Comparison of ENCODE assay signal across 1 cellular context in the genomic region with DNA sequence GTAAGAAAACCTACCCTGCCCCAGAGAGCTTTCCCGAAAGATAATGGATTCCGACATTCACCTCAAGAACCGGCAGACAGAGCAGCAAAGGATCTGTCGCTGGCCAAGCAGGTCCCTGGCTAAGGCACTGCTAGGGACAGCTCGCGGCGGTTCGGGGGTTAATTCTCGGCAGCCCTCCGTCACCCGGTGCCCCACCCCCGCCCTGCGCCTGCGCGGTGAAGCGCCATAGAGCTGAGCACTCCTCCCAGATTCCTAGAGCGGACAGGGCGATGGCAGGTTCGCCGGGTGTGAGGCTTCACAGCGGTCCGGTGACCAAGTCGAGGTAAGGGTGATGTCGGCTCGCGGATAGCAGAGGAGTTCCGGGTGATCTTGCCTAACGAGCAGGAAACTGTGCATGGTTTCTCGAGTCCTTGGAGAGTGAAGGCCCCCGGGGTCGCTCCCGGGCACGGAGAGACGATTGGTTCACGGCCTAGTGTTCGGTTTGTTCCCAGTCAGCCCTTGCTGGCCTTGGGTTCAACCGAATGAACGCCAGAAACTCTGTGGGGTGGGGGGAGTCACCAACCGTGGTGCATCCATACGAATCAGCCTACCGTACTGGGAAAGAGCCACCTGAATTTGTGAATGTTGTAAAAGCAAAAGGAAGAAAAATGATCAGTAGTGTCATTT.
TF ChIP-seq lines count a peak whose summit lies in the region.

A gene (minus strand): TSS at position 160 of the 666 bp plus-strand sequence. CDS start 25,877 bp downstream, outside the sequence.

TF ChIP-seq in HepG2, 621 proteins besides CTCF, POLR2A, EP300 and RAD21 (continued from another document and continues in another):
- TF ChIP-seq, protein P1, sequence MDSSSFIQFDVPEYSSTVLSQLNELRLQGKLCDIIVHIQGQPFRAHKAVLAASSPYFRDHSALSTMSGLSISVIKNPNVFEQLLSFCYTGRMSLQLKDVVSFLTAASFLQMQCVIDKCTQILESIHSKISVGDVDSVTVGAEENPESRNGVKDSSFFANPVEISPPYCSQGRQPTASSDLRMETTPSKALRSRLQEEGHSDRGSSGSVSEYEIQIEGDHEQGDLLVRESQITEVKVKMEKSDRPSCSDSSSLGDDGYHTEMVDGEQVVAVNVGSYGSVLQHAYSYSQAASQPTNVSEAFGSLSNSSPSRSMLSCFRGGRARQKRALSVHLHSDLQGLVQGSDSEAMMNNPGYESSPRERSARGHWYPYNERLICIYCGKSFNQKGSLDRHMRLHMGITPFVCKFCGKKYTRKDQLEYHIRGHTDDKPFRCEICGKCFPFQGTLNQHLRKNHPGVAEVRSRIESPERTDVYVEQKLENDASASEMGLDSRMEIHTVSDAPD (CRISPR knock-in tag; IDR thresholded peaks at IDR 0.05) = peak; percentile 86; the same call in 1 of the 2 replicates
- TF ChIP-seq HIVEP1 (CRISPR knock-in tag; IDR thresholded peaks at IDR 0.05) (peak; percentile 96), ZNF607 (CRISPR knock-in tag; IDR thresholded peaks at IDR 0.05; ENCODE audit: borderline replicate concordance) (peak; percentile 94; the same call in 1 of the 2 replicates), MAF1 (CRISPR knock-in tag; IDR thresholded peaks at IDR 0.05; ENCODE audit: borderline replicate concordance) (peak; percentile 59), TMF1 (CRISPR knock-in tag; IDR thresholded peaks at IDR 0.05; ENCODE audit: low read depth) (0 out of 2 replicates have a peak, but pooled peaks have one; percentile 30), ZFY (CRISPR knock-in tag; IDR thresholded peaks at IDR 0.05) (peak; percentile 96), FLYWCH1 (CRISPR knock-in tag; IDR thresholded peaks at IDR 0.05) (no peak), PHB2 (IDR thresholded peaks at IDR 0.05; ENCODE audit: partially characterized antibody) (no peak), NFKB2 (CRISPR knock-in tag; IDR thresholded peaks at IDR 0.05; ENCODE audit: borderline replicate concordance) (peak; percentile 78; the same call in 1 of the 2 replicates), SATB2 (CRISPR knock-in tag; IDR thresholded peaks at IDR 0.05) (no peak), HCFC1 (IDR thresholded peaks at IDR 0.05; ENCODE audit: low read depth, low read length) (peak; percentile 54; the same call in 1 of the 2 replicates), NKX3-1 (CRISPR knock-in tag; IDR thresholded peaks at IDR 0.05) (peak; percentile 76; the same call in 1 of the 2 replicates), HHEX (CRISPR knock-in tag; IDR thresholded peaks at IDR 0.05) (no peak), SRSF4 (IDR thresholded peaks at IDR 0.05; ENCODE audit: low read depth, low read length, poor library complexity, severe bottlenecking) (no peak), SAFB2 (CRISPR knock-in tag; IDR thresholded peaks at IDR 0.05; ENCODE audit: borderline replicate concordance, low read depth) (peak; percentile 87; the same call in 1 of the 2 replicates), TOE1 (CRISPR knock-in tag; IDR thresholded peaks at IDR 0.05) (peak; percentile 17; the same call in 1 of the 2 replicates), ELF3 (CRISPR knock-in tag; IDR thresholded peaks at IDR 0.05) (0 out of 2 replicates have a peak, but pooled peaks have one; percentile 41), JUND (CRISPR knock-in tag; IDR thresholded peaks at IDR 0.05) (peak; percentile 17; the same call in 1 of the 2 replicates), ZBTB38 (CRISPR knock-in tag; IDR thresholded peaks at IDR 0.05) (peak; percentile 93), FOSL1 (CRISPR knock-in tag; IDR thresholded peaks at IDR 0.05; ENCODE audit: borderline replicate concordance) (no peak), FOXC1 (CRISPR knock-in tag; IDR thresholded peaks at IDR 0.05; ENCODE audit: borderline replicate concordance) (peak; percentile 97), GLI4 (CRISPR knock-in tag; IDR thresholded peaks at IDR 0.05; ENCODE audit: borderline replicate concordance) (peak; percentile 75; the same call in 1 of the 2 replicates)
- TF ChIP-seq, protein P2, sequence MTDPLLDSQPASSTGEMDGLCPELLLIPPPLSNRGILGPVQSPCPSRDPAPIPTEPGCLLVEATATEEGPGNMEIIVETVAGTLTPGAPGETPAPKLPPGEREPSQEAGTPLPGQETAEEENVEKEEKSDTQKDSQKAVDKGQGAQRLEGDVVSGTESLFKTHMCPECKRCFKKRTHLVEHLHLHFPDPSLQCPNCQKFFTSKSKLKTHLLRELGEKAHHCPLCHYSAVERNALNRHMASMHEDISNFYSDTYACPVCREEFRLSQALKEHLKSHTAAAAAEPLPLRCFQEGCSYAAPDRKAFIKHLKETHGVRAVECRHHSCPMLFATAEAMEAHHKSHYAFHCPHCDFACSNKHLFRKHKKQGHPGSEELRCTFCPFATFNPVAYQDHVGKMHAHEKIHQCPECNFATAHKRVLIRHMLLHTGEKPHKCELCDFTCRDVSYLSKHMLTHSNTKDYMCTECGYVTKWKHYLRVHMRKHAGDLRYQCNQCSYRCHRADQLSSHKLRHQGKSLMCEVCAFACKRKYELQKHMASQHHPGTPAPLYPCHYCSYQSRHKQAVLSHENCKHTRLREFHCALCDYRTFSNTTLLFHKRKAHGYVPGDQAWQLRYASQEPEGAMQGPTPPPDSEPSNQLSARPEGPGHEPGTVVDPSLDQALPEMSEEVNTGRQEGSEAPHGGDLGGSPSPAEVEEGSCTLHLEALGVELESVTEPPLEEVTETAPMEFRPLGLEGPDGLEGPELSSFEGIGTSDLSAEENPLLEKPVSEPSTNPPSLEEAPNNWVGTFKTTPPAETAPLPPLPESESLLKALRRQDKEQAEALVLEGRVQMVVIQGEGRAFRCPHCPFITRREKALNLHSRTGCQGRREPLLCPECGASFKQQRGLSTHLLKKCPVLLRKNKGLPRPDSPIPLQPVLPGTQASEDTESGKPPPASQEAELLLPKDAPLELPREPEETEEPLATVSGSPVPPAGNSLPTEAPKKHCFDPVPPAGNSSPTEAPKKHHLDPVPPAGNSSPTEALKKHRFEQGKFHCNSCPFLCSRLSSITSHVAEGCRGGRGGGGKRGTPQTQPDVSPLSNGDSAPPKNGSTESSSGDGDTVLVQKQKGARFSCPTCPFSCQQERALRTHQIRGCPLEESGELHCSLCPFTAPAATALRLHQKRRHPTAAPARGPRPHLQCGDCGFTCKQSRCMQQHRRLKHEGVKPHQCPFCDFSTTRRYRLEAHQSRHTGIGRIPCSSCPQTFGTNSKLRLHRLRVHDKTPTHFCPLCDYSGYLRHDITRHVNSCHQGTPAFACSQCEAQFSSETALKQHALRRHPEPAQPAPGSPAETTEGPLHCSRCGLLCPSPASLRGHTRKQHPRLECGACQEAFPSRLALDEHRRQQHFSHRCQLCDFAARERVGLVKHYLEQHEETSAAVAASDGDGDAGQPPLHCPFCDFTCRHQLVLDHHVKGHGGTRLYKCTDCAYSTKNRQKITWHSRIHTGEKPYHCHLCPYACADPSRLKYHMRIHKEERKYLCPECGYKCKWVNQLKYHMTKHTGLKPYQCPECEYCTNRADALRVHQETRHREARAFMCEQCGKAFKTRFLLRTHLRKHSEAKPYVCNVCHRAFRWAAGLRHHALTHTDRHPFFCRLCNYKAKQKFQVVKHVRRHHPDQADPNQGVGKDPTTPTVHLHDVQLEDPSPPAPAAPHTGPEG (CRISPR knock-in tag; IDR thresholded peaks at IDR 0.05) = no peak
- TF ChIP-seq, protein P3, sequence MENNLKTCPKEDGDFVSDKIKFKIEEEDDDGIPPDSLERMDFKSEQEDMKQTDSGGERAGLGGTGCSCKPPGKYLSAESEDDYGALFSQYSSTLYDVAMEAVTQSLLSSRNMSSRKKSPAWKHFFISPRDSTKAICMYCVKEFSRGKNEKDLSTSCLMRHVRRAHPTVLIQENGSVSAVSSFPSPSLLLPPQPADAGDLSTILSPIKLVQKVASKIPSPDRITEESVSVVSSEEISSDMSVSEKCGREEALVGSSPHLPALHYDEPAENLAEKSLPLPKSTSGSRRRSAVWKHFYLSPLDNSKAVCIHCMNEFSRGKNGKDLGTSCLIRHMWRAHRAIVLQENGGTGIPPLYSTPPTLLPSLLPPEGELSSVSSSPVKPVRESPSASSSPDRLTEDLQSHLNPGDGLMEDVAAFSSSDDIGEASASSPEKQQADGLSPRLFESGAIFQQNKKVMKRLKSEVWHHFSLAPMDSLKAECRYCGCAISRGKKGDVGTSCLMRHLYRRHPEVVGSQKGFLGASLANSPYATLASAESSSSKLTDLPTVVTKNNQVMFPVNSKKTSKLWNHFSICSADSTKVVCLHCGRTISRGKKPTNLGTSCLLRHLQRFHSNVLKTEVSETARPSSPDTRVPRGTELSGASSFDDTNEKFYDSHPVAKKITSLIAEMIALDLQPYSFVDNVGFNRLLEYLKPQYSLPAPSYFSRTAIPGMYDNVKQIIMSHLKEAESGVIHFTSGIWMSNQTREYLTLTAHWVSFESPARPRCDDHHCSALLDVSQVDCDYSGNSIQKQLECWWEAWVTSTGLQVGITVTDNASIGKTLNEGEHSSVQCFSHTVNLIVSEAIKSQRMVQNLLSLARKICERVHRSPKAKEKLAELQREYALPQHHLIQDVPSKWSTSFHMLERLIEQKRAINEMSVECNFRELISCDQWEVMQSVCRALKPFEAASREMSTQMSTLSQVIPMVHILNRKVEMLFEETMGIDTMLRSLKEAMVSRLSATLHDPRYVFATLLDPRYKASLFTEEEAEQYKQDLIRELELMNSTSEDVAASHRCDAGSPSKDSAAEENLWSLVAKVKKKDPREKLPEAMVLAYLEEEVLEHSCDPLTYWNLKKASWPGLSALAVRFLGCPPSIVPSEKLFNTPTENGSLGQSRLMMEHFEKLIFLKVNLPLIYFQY (CRISPR knock-in tag; IDR thresholded peaks at IDR 0.05; ENCODE audit: borderline replicate concordance) = no peak
- TF ChIP-seq, protein P4, sequence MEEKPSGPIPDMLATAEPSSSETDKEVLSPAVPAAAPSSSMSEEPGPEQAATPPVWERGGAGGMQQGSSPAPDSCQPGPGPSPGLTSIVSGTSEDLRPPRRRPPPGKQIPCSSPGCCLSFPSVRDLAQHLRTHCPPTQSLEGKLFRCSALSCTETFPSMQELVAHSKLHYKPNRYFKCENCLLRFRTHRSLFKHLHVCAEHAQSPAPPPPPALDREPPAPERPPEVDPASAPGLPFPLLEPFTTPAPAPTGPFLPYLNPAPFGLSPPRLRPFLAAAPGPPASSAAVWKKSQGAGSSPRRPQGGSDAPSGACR (CRISPR knock-in tag; IDR thresholded peaks at IDR 0.05) = peak; percentile 90
- TF ChIP-seq, protein P5, sequence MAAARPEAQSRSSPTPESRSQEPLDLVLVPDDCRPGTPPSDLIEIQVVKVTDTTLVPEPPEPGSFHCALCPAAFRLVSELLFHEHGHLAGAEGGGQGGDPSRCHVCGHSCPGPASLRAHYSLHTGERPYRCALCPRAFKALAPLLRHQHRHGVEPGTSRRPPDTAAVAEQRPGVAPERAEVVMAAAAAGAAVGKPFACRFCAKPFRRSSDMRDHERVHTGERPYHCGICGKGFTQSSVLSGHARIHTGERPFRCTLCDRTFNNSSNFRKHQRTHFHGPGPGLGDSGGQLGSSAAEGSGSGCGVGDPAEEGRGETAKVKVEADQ (CRISPR knock-in tag; IDR thresholded peaks at IDR 0.05; ENCODE audit: borderline replicate concordance) = peak; percentile 92
- TF ChIP-seq, protein P6, sequence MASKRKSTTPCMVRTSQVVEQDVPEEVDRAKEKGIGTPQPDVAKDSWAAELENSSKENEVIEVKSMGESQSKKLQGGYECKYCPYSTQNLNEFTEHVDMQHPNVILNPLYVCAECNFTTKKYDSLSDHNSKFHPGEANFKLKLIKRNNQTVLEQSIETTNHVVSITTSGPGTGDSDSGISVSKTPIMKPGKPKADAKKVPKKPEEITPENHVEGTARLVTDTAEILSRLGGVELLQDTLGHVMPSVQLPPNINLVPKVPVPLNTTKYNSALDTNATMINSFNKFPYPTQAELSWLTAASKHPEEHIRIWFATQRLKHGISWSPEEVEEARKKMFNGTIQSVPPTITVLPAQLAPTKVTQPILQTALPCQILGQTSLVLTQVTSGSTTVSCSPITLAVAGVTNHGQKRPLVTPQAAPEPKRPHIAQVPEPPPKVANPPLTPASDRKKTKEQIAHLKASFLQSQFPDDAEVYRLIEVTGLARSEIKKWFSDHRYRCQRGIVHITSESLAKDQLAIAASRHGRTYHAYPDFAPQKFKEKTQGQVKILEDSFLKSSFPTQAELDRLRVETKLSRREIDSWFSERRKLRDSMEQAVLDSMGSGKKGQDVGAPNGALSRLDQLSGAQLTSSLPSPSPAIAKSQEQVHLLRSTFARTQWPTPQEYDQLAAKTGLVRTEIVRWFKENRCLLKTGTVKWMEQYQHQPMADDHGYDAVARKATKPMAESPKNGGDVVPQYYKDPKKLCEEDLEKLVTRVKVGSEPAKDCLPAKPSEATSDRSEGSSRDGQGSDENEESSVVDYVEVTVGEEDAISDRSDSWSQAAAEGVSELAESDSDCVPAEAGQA (IDR thresholded peaks at IDR 0.05; ENCODE audit: low read depth) = peak; percentile 85
- TF ChIP-seq, protein P6 (CRISPR knock-in tag; IDR thresholded peaks at IDR 0.05; ENCODE audit: borderline replicate concordance) = no peak
- TF ChIP-seq, protein P7, sequence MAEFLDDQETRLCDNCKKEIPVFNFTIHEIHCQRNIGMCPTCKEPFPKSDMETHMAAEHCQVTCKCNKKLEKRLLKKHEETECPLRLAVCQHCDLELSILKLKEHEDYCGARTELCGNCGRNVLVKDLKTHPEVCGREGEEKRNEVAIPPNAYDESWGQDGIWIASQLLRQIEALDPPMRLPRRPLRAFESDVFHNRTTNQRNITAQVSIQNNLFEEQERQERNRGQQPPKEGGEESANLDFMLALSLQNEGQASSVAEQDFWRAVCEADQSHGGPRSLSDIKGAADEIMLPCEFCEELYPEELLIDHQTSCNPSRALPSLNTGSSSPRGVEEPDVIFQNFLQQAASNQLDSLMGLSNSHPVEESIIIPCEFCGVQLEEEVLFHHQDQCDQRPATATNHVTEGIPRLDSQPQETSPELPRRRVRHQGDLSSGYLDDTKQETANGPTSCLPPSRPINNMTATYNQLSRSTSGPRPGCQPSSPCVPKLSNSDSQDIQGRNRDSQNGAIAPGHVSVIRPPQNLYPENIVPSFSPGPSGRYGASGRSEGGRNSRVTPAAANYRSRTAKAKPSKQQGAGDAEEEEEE (CRISPR knock-in tag; IDR thresholded peaks at IDR 0.05; ENCODE audit: borderline replicate concordance) = peak; percentile 60; the same call in 1 of the 2 replicates
